ENCODE assay signal across 9 cellular contexts in the genomic region with DNA sequence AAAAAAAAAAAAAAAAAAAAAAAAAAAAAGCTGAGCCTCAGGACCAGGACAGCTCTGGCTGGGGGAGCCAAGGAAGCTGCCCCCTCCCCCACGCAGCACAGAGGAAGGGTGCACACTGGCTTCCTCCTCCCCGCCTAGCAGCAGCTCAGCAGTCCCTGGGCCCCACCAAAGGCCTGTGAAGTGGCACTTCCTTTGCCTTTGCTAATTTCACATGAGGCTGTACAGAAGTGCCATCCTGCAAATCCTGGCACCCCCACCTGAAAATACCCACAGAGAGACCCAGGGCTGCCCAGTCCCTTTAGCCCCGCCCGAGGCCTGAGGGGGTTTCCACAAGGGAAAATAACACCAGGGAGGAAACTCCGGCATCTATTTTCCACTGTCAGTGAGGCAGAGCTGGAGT. TPM values are rescaled to one million over a fixed set of nuclear protein-coding genes. Genes with fewer than 3 reads are reported as not detected.
DNase-seq lines count a peak whose midpoint lies in the region; ATAC-seq and TF ChIP-seq lines count a peak whose summit lies in the region.
"Had no signal": no experiment of that assay in that cellular context is flagged by ENCODE, and none has a peak within 500 bp of the region (broad histone marks: within the 10 kb centered on the region; RNA-seq: fewer than 3 reads in every experiment).

No MANE protein-coding gene starts in this region.

- peaks cover 68% of the 10 kb centered on the region for H3K36me3 Mint-ChIP-seq in activated T-helper 2 cell treated with anti-CD3 and anti-CD28 coated beads, Interferon-gamma antibody, Interleukin-2, Interleukin-4, amounts not matched to agents 10 μg/mL and 5 μg/mL and 100 μg/mL, durations not matched to agents 14 hours and 24 hours and 36 hours (ENCODE audit: low read depth)

- TF ChIP-seq POLR2A in vagina (IDR thresholded peaks at IDR 0.05), result no peak

- no peaks in the 10 kb centered on the region for H3K9me3 ChIP-seq in right atrium auricular region
- no peaks in the 10 kb centered on the region for H3K9me3 ChIP-seq in lower lobe of right lung
- H3K9me3 ChIP-seq in vagina, result no peaks in the 10 kb centered on the region

- peak overlapping the region in 1 of 2 donors; percentile 0 for H3K4me3 ChIP-seq in right atrium auricular region
- H3K4me3 ChIP-seq in lower lobe of right lung, result peak overlapping the region; percentile 40
- H3K4me3 ChIP-seq in vagina, result no peak overlapping the region

- H3K9me3 Mint-ChIP-seq in activated T-helper 2 cell treated with anti-CD3 and anti-CD28 coated beads, Interferon-gamma antibody, Interleukin-2, Interleukin-4, amounts not matched to agents 10 μg/mL and 5 μg/mL and 100 μg/mL, durations not matched to agents 14 hours and 24 hours and 36 hours, result no peaks in the 10 kb centered on the region

- peak overlapping the region in 1 of 2 donors; percentile 49 for H3K27ac ChIP-seq in right atrium auricular region
- peak overlapping the region; percentile 59 for H3K27ac ChIP-seq in lower lobe of right lung
- H3K27ac ChIP-seq in vagina, result peak overlapping the region; percentile 27

- no peak for TF ChIP-seq CTCF in right atrium auricular region (IDR thresholded peaks at IDR 0.05)
- TF ChIP-seq CTCF in lower lobe of right lung (IDR thresholded peaks at IDR 0.05), result no peak
- TF ChIP-seq CTCF in vagina (IDR thresholded peaks at IDR 0.05), result no peak

- H3K4me1 ChIP-seq in right atrium auricular region (peaks cover 0 to 74% of the 10 kb centered on the region in 2 donors), lower lobe of right lung (peaks cover 84% of the 10 kb centered on the region), vagina (peaks cover 73% of the 10 kb centered on the region)

- no peaks in the 10 kb centered on the region for H3K27me3 Mint-ChIP-seq in activated T-helper 2 cell treated with anti-CD3 and anti-CD28 coated beads, Interferon-gamma antibody, Interleukin-2, Interleukin-4, amounts not matched to agents 10 μg/mL and 5 μg/mL and 100 μg/mL, durations not matched to agents 14 hours and 24 hours and 36 hours (ENCODE audit: low read depth)

- peaks cover 63% of the 10 kb centered on the region for H3K4me1 Mint-ChIP-seq in activated T-helper 2 cell treated with anti-CD3 and anti-CD28 coated beads, Interferon-gamma antibody, Interleukin-2, Interleukin-4, amounts not matched to agents 10 μg/mL and 5 μg/mL and 100 μg/mL, durations not matched to agents 14 hours and 24 hours and 36 hours (ENCODE audit: low read depth)

- H3K27ac Mint-ChIP-seq in activated T-helper 2 cell treated with anti-CD3 and anti-CD28 coated beads, Interferon-gamma antibody, Interleukin-2, Interleukin-4, amounts not matched to agents 10 μg/mL and 5 μg/mL and 100 μg/mL, durations not matched to agents 14 hours and 24 hours and 36 hours, result peak overlapping the region; percentile 85

- intact Hi-C loops in Right ventricle myocardium inferior (cut with DNase I) (no loop called here), lower lobe of right lung (cut with DNase I) (no loop called here), vagina (cut with DNase I) (no loop called here)
- intact Hi-C loops in activated T-helper 2 cell treated with anti-CD3 and anti-CD28 coated beads, Interferon-gamma antibody, Interleukin-2, Interleukin-4, amounts not matched to agents 10 μg/mL and 5 μg/mL and 100 μg/mL, durations not matched to agents 14 hours and 24 hours and 36 hours (cut with micrococcal nuclease), result no loop called here

- DNase-seq in Right ventricle myocardium inferior (ENCODE audit: missing footprints) (peak; percentile 87), right atrium auricular region (ENCODE audit: low spot score) (no peak), lower lobe of right lung (peak; percentile 66), vagina (ENCODE audit: extremely low spot score in 2 of 2) (no peak), NCI-H82 (lab: John Stamatoyannopoulos, UW) (no peak), H4 (ENCODE audit: low spot score) (no peak)
- no peak for DNase-seq in activated T-helper 2 cell treated with anti-CD3 and anti-CD28 coated beads, Interferon-gamma antibody, Interleukin-2, Interleukin-4, amounts not matched to agents 10 μg/mL and 5 μg/mL and 100 μg/mL, durations not matched to agents 14 hours and 24 hours and 36 hours (ENCODE audit: low spot score)
- DNase-seq: NCI-H1048 had no signal

- no peaks in the 10 kb centered on the region for H3K36me3 ChIP-seq in right atrium auricular region
- H3K36me3 ChIP-seq in lower lobe of right lung, result peaks cover 5% of the 10 kb centered on the region
- no peaks in the 10 kb centered on the region for H3K36me3 ChIP-seq in vagina

- peak overlapping the region; percentile 98 for H3K4me3 Mint-ChIP-seq in activated T-helper 2 cell treated with anti-CD3 and anti-CD28 coated beads, Interferon-gamma antibody, Interleukin-2, Interleukin-4, amounts not matched to agents 10 μg/mL and 5 μg/mL and 100 μg/mL, durations not matched to agents 14 hours and 24 hours and 36 hours (ENCODE audit: low read depth)

- ATAC-seq in Right ventricle myocardium inferior, result no peak
- no peak for ATAC-seq in lower lobe of right lung
- no peak for ATAC-seq in HG03025 (IDR thresholded peaks at IDR 0.05; ENCODE audit: low FRiP score, unreplicated experiment)

- H3K27me3 ChIP-seq in right atrium auricular region (no peaks in the 10 kb centered on the region), lower lobe of right lung (ENCODE audit: low read depth) (no peaks in the 10 kb centered on the region), vagina (no peaks in the 10 kb centered on the region)

RNA-seq across cellular contexts. Expression of a gene that starts 3.9 kb away (rescaled TPM):
- total RNA-seq in Right ventricle myocardium inferior, result 25.6 TPM
- total RNA-seq in right atrium auricular region, result 10 to 100 TPM; 20.1 to 48.9 TPM
- 174 and 177 TPM in 2 replicates for total RNA-seq in activated T-helper 2 cell treated with anti-CD3 and anti-CD28 coated beads, Interferon-gamma antibody, Interleukin-2, Interleukin-4, amounts not matched to agents 10 μg/mL and 5 μg/mL and 100 μg/mL, durations not matched to agents 14 hours and 24 hours and 36 hours
- total RNA-seq in lower lobe of right lung, result 86.5 TPM
- total RNA-seq in vagina, result 107 TPM
- 37.4 and 62.5 TPM in 2 replicates for total RNA-seq in H4 (2014; rRNA removed; shearing (Covaris generic))

RNA-seq across cellular contexts. Expression of a gene that starts 18.6 kb away (rescaled TPM):
- total RNA-seq in Right ventricle myocardium inferior (28.9 TPM), right atrium auricular region (10 to 100 TPM; 15.4 to 16.6 TPM), lower lobe of right lung (59.5 TPM), vagina (68.8 TPM)
- total RNA-seq in activated T-helper 2 cell treated with anti-CD3 and anti-CD28 coated beads, Interferon-gamma antibody, Interleukin-2, Interleukin-4, amounts not matched to agents 10 μg/mL and 5 μg/mL and 100 μg/mL, durations not matched to agents 14 hours and 24 hours and 36 hours, result 77.6 and 78.0 TPM in 2 replicates
- 22.1 and 22.7 TPM in 2 replicates for total RNA-seq in H4 (2014; rRNA removed; shearing (Covaris generic))

RNA-seq across cellular contexts. Expression of a gene that starts 28.5 kb away (rescaled TPM):
- 26.6 TPM for total RNA-seq in Right ventricle myocardium inferior
- 10 to 100 TPM; 10.8 to 14.9 TPM for total RNA-seq in right atrium auricular region
- 23.8 and 30.3 TPM in 2 replicates for total RNA-seq in activated T-helper 2 cell treated with anti-CD3 and anti-CD28 coated beads, Interferon-gamma antibody, Interleukin-2, Interleukin-4, amounts not matched to agents 10 μg/mL and 5 μg/mL and 100 μg/mL, durations not matched to agents 14 hours and 24 hours and 36 hours
- total RNA-seq in lower lobe of right lung, result 23.8 TPM
- total RNA-seq in vagina, result 19.6 TPM
- 8.2 and 14.0 TPM in 2 replicates for total RNA-seq in H4 (2014; rRNA removed; shearing (Covaris generic))

RNA-seq across cellular contexts. Expression of a gene that starts 39.5 kb away (rescaled TPM):
- total RNA-seq in Right ventricle myocardium inferior (40.4 TPM), right atrium auricular region (10 to 100 TPM; 58.8 to 94.5 TPM), lower lobe of right lung (62.3 TPM), vagina (110 TPM)
- 123 and 131 TPM in 2 replicates for total RNA-seq in activated T-helper 2 cell treated with anti-CD3 and anti-CD28 coated beads, Interferon-gamma antibody, Interleukin-2, Interleukin-4, amounts not matched to agents 10 μg/mL and 5 μg/mL and 100 μg/mL, durations not matched to agents 14 hours and 24 hours and 36 hours
- total RNA-seq in H4 (2014; rRNA removed; shearing (Covaris generic)), result 93.9 and 101 TPM in 2 replicates

Comparison
In these comparisons a context has a peak if more than half of its experiments do, and no peak if none do; other contexts are left out.
1. DNase-seq: peak in Right ventricle myocardium inferior (single experiment) and lower lobe of right lung (single experiment); none in right atrium auricular region (single experiment), activated T-helper 2 cell treated with anti-CD3 and anti-CD28 coated beads, Interferon-gamma antibody, Interleukin-2, Interleukin-4, amounts not matched to agents 10 μg/mL and 5 μg/mL and 100 μg/mL, durations not matched to agents 14 hours and 24 hours and 36 hours (single experiment), vagina (0 of 2), NCI-H82 (single experiment) and H4 (single experiment).